17 cellular contexts compared by ENCODE assay signal in genomic region chr10:7813481-7813880, GRCh38. TPM values are rescaled to one million over a fixed set of nuclear protein-coding genes. Genes with fewer than 3 reads are reported as not detected.
A peak's percentile ranks its signal among the peaks of the same experiment; 100 is the strongest.
DNase-seq lines count a peak whose midpoint lies in the region; ATAC-seq and TF ChIP-seq lines count a peak whose summit lies in the region.
"Had no signal": no experiment of that assay in that cellular context is flagged by ENCODE, and none has a peak within 500 bp of the region (broad histone marks: within the 10 kb centered on the region; RNA-seq: fewer than 3 reads in every experiment).

No MANE protein-coding gene starts in this region.

- no peak for ATAC-seq in HCT116
- ATAC-seq in activated CD4-positive, CD25-positive, alpha-beta regulatory T cell treated with anti-CD3 and anti-CD28 coated beads, Interleukin-2, amount 50 U/mL, for 24 hours: no peak

- POLR2A ChIA-PET in HCT116 (lab: Charles Lee): no interaction called here

- H4K20me1 ChIP-seq in HCT116 (ENCODE audit: insufficient read depth) (no peaks in the 10 kb centered on the region), OCI-LY1 (ENCODE audit: insufficient read depth, low read length) (no peaks in the 10 kb centered on the region)

- H3F3A ChIP-seq in OCI-LY1 (ENCODE audit: insufficient read depth, low read length): 0 out of 2 replicates have a peak, but pooled peaks cover 4% of the 10 kb centered on the region

- H3K9ac ChIP-seq in HCT116 (ENCODE audit: low read length): no peak overlapping the region
- no peak overlapping the region for H3K9ac ChIP-seq in OCI-LY1 (ENCODE audit: low read length)

- CTCF ChIA-PET in HCT116 (lab: Charles Lee): no interaction called here

- TF ChIP-seq RAD21 in HCT116 (IDR thresholded peaks at IDR 0.05; ENCODE audit: low read depth): no peak

- TF ChIP-seq CTCF in GM06990 (IDR thresholded peaks at IDR 0.05; ENCODE audit: insufficient read depth, low read length, poor library complexity, severe bottlenecking) (peak; percentile 5), HCT116 (IDR thresholded peaks at IDR 0.05 in 2 of 3, conservative IDR thresholded peaks at IDR 0.05 in 1 of 3; ENCODE audit: borderline replicate concordance in 1 of 3, insufficient read depth in 1 of 3, low read depth in 2 of 3, low read length in 2 of 3) (peak in 2 of 3 experiments; percentile 6 to 22; a peak in 1 of 6 replicates), OCI-LY1 (IDR thresholded peaks at IDR 0.05; ENCODE audit: low read length) (peak; percentile 19; the same call in 1 of the 2 replicates)

- H3K4me2 ChIP-seq in HCT116 (ENCODE audit: low read length): no peak overlapping the region
- H3K4me2 ChIP-seq in OCI-LY1 (ENCODE audit: low read length): no peak overlapping the region
- H3K4me2 ChIP-seq: A549 had no signal

- H3K36me3 ChIP-seq in GM06990 (ENCODE audit: control insufficient read depth, insufficient read depth, low read length): no peaks in the 10 kb centered on the region; the same call in 1 of the 2 replicates
- H3K36me3 ChIP-seq in HCT116 (ENCODE audit: control insufficient read depth in 1 of 2, insufficient read depth in 2 of 2, low read length in 2 of 2): peaks cover 0 to 2% of the 10 kb centered on the region in 2 experiments; a peak in 1 of 4 replicates
- no peaks in the 10 kb centered on the region; the same call in 1 of the 2 replicates for H3K36me3 ChIP-seq in OCI-LY1 (ENCODE audit: insufficient read depth, low read length)
- H3K36me3 ChIP-seq: MG63 had no signal

- no peak overlapping the region for H3K27ac ChIP-seq in HCT116 (ENCODE audit: low read depth, low read length)
- H3K27ac ChIP-seq in OCI-LY1 (ENCODE audit: low read depth, low read length, poor library complexity, severe bottlenecking): no peak overlapping the region
- H3K27ac ChIP-seq: A549 had no signal

- no peaks in the 10 kb centered on the region for H3K27me3 ChIP-seq in GM06990 (replicated peaks; ENCODE audit: control insufficient read depth, insufficient read depth, low read length)
- H3K27me3 ChIP-seq in HCT116 (ENCODE audit: insufficient read depth, low read length): no peaks in the 10 kb centered on the region
- H3K27me3 ChIP-seq in OCI-LY1 (ENCODE audit: insufficient read depth, low read length): no peaks in the 10 kb centered on the region
- H3K27me3 ChIP-seq: MG63 had no signal

- no peak for TF ChIP-seq POLR2A in HCT116 (IDR thresholded peaks at IDR 0.05; ENCODE audit: borderline replicate concordance, extremely low read depth, insufficient read depth, insufficient read length)

- BruUV-seq in HCT116 (replicated peaks; lab: Mats Ljungman, UMichigan): no TSS peak

- H3K79me2 ChIP-seq in HCT116 (ENCODE audit: insufficient read depth, low read length) (no peaks in the 10 kb centered on the region; the same call in 1 of the 2 replicates), OCI-LY1 (ENCODE audit: insufficient read depth, low read length) (no peaks in the 10 kb centered on the region)

- intact Hi-C loops in HCT116 (cut with micrococcal nuclease): no loop called here

- DNase-seq in GM06990 (ENCODE audit: extremely low read depth, insufficient read length): no peak
- no peak for DNase-seq in HCT116 (ENCODE audit: low read depth, low spot score)
- DNase-seq in germinal center (ENCODE audit: low spot score): peak; percentile 10
- no peak for DNase-seq in foreskin melanocyte
- DNase-seq in HK-2 (ENCODE audit: unreplicated experiment): no peak
- DNase-seq in HPDE6-E6E7 (ENCODE audit: extremely low spot score): no peak
- DNase-seq: DMS79, KBM-7, MG63, NCI-H1105 treated with DMSO at 0.1 percent for 48 hours, NCI-H187 treated with DMSO at 0.1 percent for 48 hours, NCI-H2171, NCI-H446 treated with DMSO at 0.1 percent for 48 hours, NCI-H82 had no signal

- no peak overlapping the region for H2AFZ ChIP-seq in HCT116 (ENCODE audit: low read depth, low read length, poor library complexity, severe bottlenecking)
- H2AFZ ChIP-seq in OCI-LY1 (ENCODE audit: low read length): no peak overlapping the region

- RAD21 ChIA-PET in HCT116 (lab: Charles Lee; ENCODE audit: low non-redundant PET in 1 of 2, low total read pairs in 2 of 2, uncharacterized antibody in 2 of 2, unreplicated experiment in 2 of 2): no interaction called here

- no peaks in the 10 kb centered on the region for H3K9me2 ChIP-seq in HCT116 (ENCODE audit: insufficient read depth)
- H3K9me2 ChIP-seq in OCI-LY1 (ENCODE audit: low read depth, low read length): no peaks in the 10 kb centered on the region

- H3K4me3 ChIP-seq in GM06990 (replicated peaks; ENCODE audit: low read depth, low read length) (no peak overlapping the region), HCT116 (replicated peaks in 1 of 2; ENCODE audit: low read depth in 1 of 2, low read length in 2 of 2) (no peak overlapping the region), OCI-LY1 (ENCODE audit: low read depth, low read length, poor library complexity, severe bottlenecking) (no peak overlapping the region)
- H3K4me3 ChIP-seq: A549, MG63 had no signal

- H3K4me1 ChIP-seq in HCT116 (ENCODE audit: control insufficient read depth in 1 of 2, insufficient read depth in 2 of 2, low read length in 2 of 2) (peaks cover 3 to 6% of the 10 kb centered on the region in 2 experiments; a peak in 2 of 4 replicates), OCI-LY1 (ENCODE audit: insufficient read depth, low read length, severe bottlenecking) (peaks cover 6% of the 10 kb centered on the region)

- H3K9me3 ChIP-seq in HCT116 (ENCODE audit: control insufficient read depth in 1 of 2, insufficient read depth in 1 of 2, low read depth in 1 of 2, low read length in 2 of 2) (no peaks in the 10 kb centered on the region), OCI-LY1 (ENCODE audit: low read length) (no peaks in the 10 kb centered on the region)
- H3K9me3 ChIP-seq: A549, MG63 had no signal

TF ChIP-seq in HCT116, 20 proteins besides CTCF, POLR2A, EP300 and RAD21:
- TF ChIP-seq REST (IDR thresholded peaks at IDR 0.05; ENCODE audit: low read depth): no peak

RNA-seq across cellular contexts. Expression of gene TAF3, which starts 4.8 kb away (rescaled TPM):
- 8.0 TPM for total RNA-seq in HCT116 (2021; ENCODE audit: unreplicated experiment)
- 3.1 and 3.3 TPM in 2 replicates for polyA plus RNA-seq in HCT116 (2012)

RNA-seq across cellular contexts. Expression of gene ATP5F1C, which starts 25.5 kb away (rescaled TPM):
- total RNA-seq in HCT116 (2021; ENCODE audit: unreplicated experiment): 292 TPM
- polyA plus RNA-seq in HCT116 (2012): 149 and 196 TPM in 2 replicates

RNA-seq across cellular contexts. Expression of gene KIN, which starts 25.7 kb away (rescaled TPM):
- 13.6 TPM for total RNA-seq in HCT116 (2021; ENCODE audit: unreplicated experiment)
- polyA plus RNA-seq in HCT116 (2012): 1.7 and 3.9 TPM in 2 replicates
